ENCODE assay signal across 8 cellular contexts in genomic region chr1:112958236-112958635, GRCh38. TPM values are rescaled to one million over a fixed set of nuclear protein-coding genes. Genes with fewer than 3 reads are reported as not detected.
A peak's percentile ranks its signal among the peaks of the same experiment; 100 is the strongest.
DNase-seq lines count a peak whose midpoint lies in the region; ATAC-seq and TF ChIP-seq lines count a peak whose summit lies in the region.
"Not testable (repeated sequence)": the region's sequence is repeated elsewhere in the genome, so short reads cannot be mapped to it uniquely, and the experiment has no call there.

No MANE protein-coding gene starts in this region.

- not testable (repeated sequence) for H3K4me3 ChIP-seq in CD8-positive, alpha-beta T cell (ENCODE audit: low read depth, low read length)
- H3K4me3 ChIP-seq in HUES6 (ENCODE audit: low read depth, low read length): peak overlapping the region; percentile 99
- peak overlapping the region; percentile 66 for H3K4me3 ChIP-seq in SU-DHL-6 (ENCODE audit: insufficient read depth, low read length, poor library complexity, severe bottlenecking)
- peak overlapping the region; percentile 71 to 81 for H3K4me3 ChIP-seq in right atrium auricular region
- peak overlapping the region in 1 of 5 donors; percentile 84 for H3K4me3 ChIP-seq in subcutaneous abdominal adipose tissue (ENCODE audit: low read depth in 1 of 5, low read length in 5 of 5)

- POLR2A ChIA-PET in CD8-positive, alpha-beta T cell (lab: Charles Lee): not testable (repeated sequence)

- peak overlapping the region; percentile 38 for H3K27ac Mint-ChIP-seq in CD8-positive, alpha-beta T cell
- H3K27ac Mint-ChIP-seq in activated naive CD4-positive, alpha-beta T cell treated with anti-CD3 and anti-CD28 coated beads, Interleukin-2, amount 50 U/mL, for 24 hours; neural crest cell (ENCODE audit: unreplicated experiment): not testable (repeated sequence)

- H3F3A ChIP-seq in SU-DHL-6 (ENCODE audit: insufficient read depth): peaks cover 15% of the 10 kb centered on the region; the same call in 1 of the 2 replicates

- ATAC-seq in CD8-positive, alpha-beta T cell: not testable (repeated sequence)

- CTCF ChIA-PET in CD8-positive, alpha-beta T cell (lab: Charles Lee): interaction anchor here (0.7 to 1.0 kb wide), 3 partner anchors 15 to 1339 kb away, joined by 3 to 5 read pairs (median 4); no protein-coding TSS in a partner anchor

- not testable (repeated sequence) for H3K9me2 ChIP-seq in SU-DHL-6 (replicated peaks; ENCODE audit: insufficient read depth, low read length)

- peaks cover 74% of the 10 kb centered on the region for H3K4me1 Mint-ChIP-seq in CD8-positive, alpha-beta T cell (ENCODE audit: low read depth)
- H3K4me1 Mint-ChIP-seq in activated naive CD4-positive, alpha-beta T cell treated with anti-CD3 and anti-CD28 coated beads, Interleukin-2, amount 50 U/mL, for 24 hours: peaks cover 51% of the 10 kb centered on the region
- H3K4me1 Mint-ChIP-seq in neural crest cell: peaks cover 59% of the 10 kb centered on the region

- peaks cover 25% of the 10 kb centered on the region for H3K4me1 ChIP-seq in CD8-positive, alpha-beta T cell (ENCODE audit: insufficient read depth, low read length)
- H3K4me1 ChIP-seq in HUES6 (ENCODE audit: control insufficient read depth, insufficient read depth, low read length) (peaks cover 18% of the 10 kb centered on the region), right atrium auricular region (peaks cover 0 to 42% of the 10 kb centered on the region in 2 donors), subcutaneous abdominal adipose tissue (ENCODE audit: control insufficient read depth in 5 of 5, insufficient read depth in 5 of 5, low read length in 5 of 5) (peaks cover 2 to 41% (median 33%) of the 10 kb centered on the region in 5 donors)

- intact Hi-C loops in CD8-positive, alpha-beta T cell (cut with DNase I, micrococcal nuclease): loop anchor here (5.0 to 10.0 kb wide), 7 partner anchors 76 to 1797 kb away; partner anchors contain the start of genes CSDE1 (in 1 of the 2), CTTNBP2NL (in 1 of the 2), MAGI3 (in 1 of the 2) and PPM1J (in 1 of the 2)

- TF ChIP-seq CTCF in CD8-positive, alpha-beta T cell (IDR thresholded peaks at IDR 0.05); SU-DHL-6 (IDR thresholded peaks at IDR 0.05; ENCODE audit: insufficient read depth, low read length, poor library complexity, severe bottlenecking); right atrium auricular region (IDR thresholded peaks at IDR 0.05); neural crest cell (conservative IDR thresholded peaks at IDR 0.05): not testable (repeated sequence)

- H2AFZ ChIP-seq in SU-DHL-6 (ENCODE audit: low read depth, low read length, severe bottlenecking): not testable (repeated sequence)

- peaks cover 12% of the 10 kb centered on the region; the same call in 1 of the 2 replicates for H4K20me1 ChIP-seq in SU-DHL-6 (ENCODE audit: low read depth, low read length)

- not testable (repeated sequence) for H3K9me3 Mint-ChIP-seq in CD8-positive, alpha-beta T cell; activated naive CD4-positive, alpha-beta T cell treated with anti-CD3 and anti-CD28 coated beads, Interleukin-2, amount 50 U/mL, for 24 hours; neural crest cell

- H3K36me3 Mint-ChIP-seq in CD8-positive, alpha-beta T cell: peaks cover 24% of the 10 kb centered on the region
- H3K36me3 Mint-ChIP-seq in activated naive CD4-positive, alpha-beta T cell treated with anti-CD3 and anti-CD28 coated beads, Interleukin-2, amount 50 U/mL, for 24 hours: peaks cover 17% of the 10 kb centered on the region
- H3K36me3 Mint-ChIP-seq in neural crest cell (ENCODE audit: low read depth): peaks cover 13% of the 10 kb centered on the region

- not testable (repeated sequence) for H3K4me3 Mint-ChIP-seq in CD8-positive, alpha-beta T cell
- peak overlapping the region; percentile 87 for H3K4me3 Mint-ChIP-seq in activated naive CD4-positive, alpha-beta T cell treated with anti-CD3 and anti-CD28 coated beads, Interleukin-2, amount 50 U/mL, for 24 hours
- H3K4me3 Mint-ChIP-seq in neural crest cell: peak overlapping the region; percentile 99

- H3K9me3 ChIP-seq in CD8-positive, alpha-beta T cell (ENCODE audit: low read length); HUES6 (ENCODE audit: control insufficient read depth, insufficient read depth, low read depth, low read length); SU-DHL-6 (ENCODE audit: insufficient read depth, low read length); right atrium auricular region; subcutaneous abdominal adipose tissue (ENCODE audit: control insufficient read depth in 5 of 5, low read length in 5 of 5): not testable (repeated sequence)

- not testable (repeated sequence) for DNase-seq in CD8-positive, alpha-beta T cell; right atrium auricular region (ENCODE audit: low spot score); neural crest cell (ENCODE audit: low read depth, low spot score)
- DNase-seq in dermis blood vessel endothelial cell: peak; percentile 40

- H3K36me3 ChIP-seq in CD8-positive, alpha-beta T cell (ENCODE audit: insufficient read depth, low read length); subcutaneous abdominal adipose tissue (ENCODE audit: control insufficient read depth in 5 of 5, insufficient read depth in 5 of 5, low read length in 5 of 5): not testable (repeated sequence)
- H3K36me3 ChIP-seq in HUES6 (ENCODE audit: control insufficient read depth, insufficient read depth, low read length) (peaks cover 29% of the 10 kb centered on the region), SU-DHL-6 (ENCODE audit: low read length) (peaks cover 15% of the 10 kb centered on the region), right atrium auricular region (peaks cover 14% of the 10 kb centered on the region)

- not testable (repeated sequence) for H3K9ac ChIP-seq in HUES6 (ENCODE audit: low read length)
- peak overlapping the region; percentile 92 for H3K9ac ChIP-seq in SU-DHL-6 (ENCODE audit: low read length)
- H3K9ac ChIP-seq in subcutaneous abdominal adipose tissue (ENCODE audit: low read length in 5 of 5): peak overlapping the region in 1 of 5 donors; percentile 92

- not testable (repeated sequence) for H3K27ac ChIP-seq in CD8-positive, alpha-beta T cell (ENCODE audit: low read depth, low read length); HUES6 (ENCODE audit: low read depth, low read length)
- H3K27ac ChIP-seq in SU-DHL-6 (ENCODE audit: low read depth, low read length): peak overlapping the region; percentile 75
- peak overlapping the region; percentile 93 to 99 for H3K27ac ChIP-seq in right atrium auricular region
- peak overlapping the region; percentile 89 for H3K27ac ChIP-seq in subcutaneous abdominal adipose tissue (ENCODE audit: low read depth, low read length)

- H3K27me3 ChIP-seq in CD8-positive, alpha-beta T cell (ENCODE audit: insufficient read depth, low read length); HUES6 (ENCODE audit: control insufficient read depth, insufficient read depth, low read length); SU-DHL-6 (ENCODE audit: low read length); right atrium auricular region; subcutaneous abdominal adipose tissue (ENCODE audit: control insufficient read depth in 5 of 5, insufficient read depth in 4 of 5, low read length in 5 of 5): not testable (repeated sequence)

- H3K27me3 Mint-ChIP-seq in CD8-positive, alpha-beta T cell (ENCODE audit: low read depth); activated naive CD4-positive, alpha-beta T cell treated with anti-CD3 and anti-CD28 coated beads, Interleukin-2, amount 50 U/mL, for 24 hours; neural crest cell (ENCODE audit: low read depth): not testable (repeated sequence)

- H3K79me2 ChIP-seq in SU-DHL-6 (ENCODE audit: insufficient read depth, low read length): peaks cover 89% of the 10 kb centered on the region

- H3K4me2 ChIP-seq in SU-DHL-6 (ENCODE audit: low read depth, low read length, poor library complexity, severe bottlenecking): peak overlapping the region; percentile 99

RNA-seq across cellular contexts. Expression of gene SLC16A1, which starts 2.2 kb away (rescaled TPM):
- 10 to 100 TPM; 34.0 to 34.1 TPM for total RNA-seq in CD8-positive, alpha-beta T cell
- 94.8 and 99.7 TPM in 2 replicates for total RNA-seq in dermis blood vessel endothelial cell
- 10 to 100 TPM; 69.0 to 88.3 TPM for total RNA-seq in right atrium auricular region
- total RNA-seq in neural crest cell: 113 and 130 TPM in 2 replicates
